1 cellular context compared by ENCODE assay signal in genomic region chr17:64965826-64966283, GRCh38.
A peak's percentile ranks its signal among the peaks of the same experiment; 100 is the strongest.
TF ChIP-seq lines count a peak whose summit lies in the region.
"Not testable (repeated sequence)": the region's sequence is repeated elsewhere in the genome, so short reads cannot be mapped to it uniquely, and the experiment has no call there.

No MANE protein-coding gene starts in this region.

TF ChIP-seq in HepG2, 621 proteins besides CTCF, POLR2A, EP300 and RAD21 (continued from another document and continues in another):
- not testable (repeated sequence) for TF ChIP-seq NR2F6 (IDR thresholded peaks at IDR 0.05); CREM (CRISPR knock-in tag; IDR thresholded peaks at IDR 0.05)
- TF ChIP-seq NR2F6 (CRISPR knock-in tag; IDR thresholded peaks at IDR 0.05) (0 out of 2 replicates have a peak, but pooled peaks have one; percentile 22), ZBTB14 (CRISPR knock-in tag; IDR thresholded peaks at IDR 0.05) (peak; percentile 59), HDAC2 (CRISPR knock-in tag; IDR thresholded peaks at IDR 0.05) (peak; percentile 71), GFI1 (CRISPR knock-in tag; IDR thresholded peaks at IDR 0.05; ENCODE audit: borderline replicate concordance) (peak; percentile 83; the same call in 1 of the 2 replicates), TARDBP (CRISPR knock-in tag; IDR thresholded peaks at IDR 0.05) (peak; percentile 57; the same call in 1 of the 2 replicates), ZNF782 (CRISPR knock-in tag; IDR thresholded peaks at IDR 0.05; ENCODE audit: borderline replicate concordance) (peak; percentile 98), KAT7 (CRISPR knock-in tag; IDR thresholded peaks at IDR 0.05; ENCODE audit: borderline replicate concordance) (peak; percentile 81; the same call in 1 of the 2 replicates), ZNF598 (CRISPR knock-in tag; IDR thresholded peaks at IDR 0.05; ENCODE audit: borderline replicate concordance) (peak; percentile 98; the same call in 1 of the 2 replicates), ADNP (CRISPR knock-in tag; IDR thresholded peaks at IDR 0.05) (peak; percentile 64; the same call in 1 of the 2 replicates), ZBTB8A (CRISPR knock-in tag; IDR thresholded peaks at IDR 0.05; ENCODE audit: borderline replicate concordance, low read depth) (peak; percentile 90; the same call in 1 of the 2 replicates), ATF4 (CRISPR knock-in tag; IDR thresholded peaks at IDR 0.05) (peak in 1 of 2 experiments; percentile 68; a peak in 2 of 4 replicates), ZNF773 (CRISPR knock-in tag; IDR thresholded peaks at IDR 0.05; ENCODE audit: borderline replicate concordance) (peak; percentile 97), PRDM4 (CRISPR knock-in tag; IDR thresholded peaks at IDR 0.05; ENCODE audit: borderline replicate concordance) (peak; percentile 67; the same call in 1 of the 2 replicates), ZNF850 (CRISPR knock-in tag; conservative IDR thresholded peaks at IDR 0.05) (peak; percentile 89; the same call in 1 of the 2 replicates), ZNF276 (CRISPR knock-in tag; IDR thresholded peaks at IDR 0.05; ENCODE audit: low read depth) (peak; percentile 94; the same call in 1 of the 2 replicates), SMAD1 (CRISPR knock-in tag; IDR thresholded peaks at IDR 0.05; ENCODE audit: borderline replicate concordance, low read depth) (peak; percentile 86; the same call in 1 of the 2 replicates), ZNF605 (CRISPR knock-in tag; IDR thresholded peaks at IDR 0.05) (peak; percentile 100), ZBTB43 (CRISPR knock-in tag; conservative IDR thresholded peaks at IDR 0.05) (peak; percentile 89), ARID5B (CRISPR knock-in tag; IDR thresholded peaks at IDR 0.05) (peak; percentile 77), STAG1 (CRISPR knock-in tag; IDR thresholded peaks at IDR 0.05) (peak; percentile 58), ZNF576 (CRISPR knock-in tag; IDR thresholded peaks at IDR 0.05) (peak; percentile 89), ZNF501 (CRISPR knock-in tag; IDR thresholded peaks at IDR 0.05) (peak; percentile 98), ZNF572 (CRISPR knock-in tag; IDR thresholded peaks at IDR 0.05) (0 out of 2 replicates have a peak, but pooled peaks have one; percentile 41), ZNF83 (CRISPR knock-in tag; IDR thresholded peaks at IDR 0.05; ENCODE audit: borderline replicate concordance) (peak; percentile 94; the same call in 1 of the 2 replicates), CREM (IDR thresholded peaks at IDR 0.05) (0 out of 2 replicates have a peak, but pooled peaks have one; percentile 25), ZBTB10 (CRISPR knock-in tag; IDR thresholded peaks at IDR 0.05; ENCODE audit: borderline replicate concordance) (peak; percentile 89), KLF15 (CRISPR knock-in tag; IDR thresholded peaks at IDR 0.05; ENCODE audit: borderline replicate concordance) (peak; percentile 98), NR0B2 (CRISPR knock-in tag; IDR thresholded peaks at IDR 0.05) (peak; percentile 75), ZBED4 (CRISPR knock-in tag; IDR thresholded peaks at IDR 0.05; ENCODE audit: borderline replicate concordance) (0 out of 2 replicates have a peak, but pooled peaks have one; percentile 49), ZNF543 (CRISPR knock-in tag; IDR thresholded peaks at IDR 0.05) (peak; percentile 91), RARG (CRISPR knock-in tag; IDR thresholded peaks at IDR 0.05; ENCODE audit: low read depth) (0 out of 2 replicates have a peak, but pooled peaks have one; percentile 53)
